Comparison of ENCODE assay signal across 23 cellular contexts in the genomic region with DNA sequence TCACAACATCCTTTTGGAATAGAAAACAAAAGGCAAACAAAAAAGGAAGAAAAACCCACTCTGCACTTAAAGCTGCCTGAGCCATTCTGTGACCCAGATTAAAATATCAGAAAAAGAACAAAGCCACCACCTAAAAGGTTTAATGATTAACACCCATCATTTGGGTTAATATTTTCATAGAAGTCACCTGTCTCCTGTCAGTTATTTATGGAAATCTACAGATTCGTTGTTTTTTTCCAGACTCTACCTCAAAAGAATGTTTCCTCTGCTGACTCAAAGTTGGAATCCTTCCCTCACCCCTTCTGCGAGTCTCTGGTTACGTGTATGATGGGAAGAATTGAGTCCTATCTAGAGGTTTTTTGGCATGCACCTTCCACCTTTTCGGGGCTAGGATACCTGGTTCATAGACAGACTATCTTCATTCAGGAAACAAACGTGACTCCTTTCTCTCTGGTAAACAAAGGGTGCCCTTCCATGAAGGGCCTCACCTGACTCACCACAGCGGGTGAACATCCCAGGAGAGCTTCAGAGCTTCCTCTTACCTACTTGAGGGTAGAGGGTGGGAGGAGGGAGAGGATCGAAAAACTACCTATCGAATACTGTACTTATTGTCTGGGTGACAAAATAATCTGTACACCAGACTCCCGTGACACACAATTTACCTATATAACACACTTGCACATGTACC. TPM values are rescaled to one million over a fixed set of nuclear protein-coding genes. Genes with fewer than 3 reads are reported as not detected.
DNase-seq lines count a peak whose midpoint lies in the region; ATAC-seq and TF ChIP-seq lines count a peak whose summit lies in the region.
"Had no signal": no experiment of that assay in that cellular context is flagged by ENCODE, and none has a peak within 500 bp of the region (broad histone marks: within the 10 kb centered on the region; RNA-seq: fewer than 3 reads in every experiment).

No MANE protein-coding gene starts in this region.

- peaks cover 7% of the 10 kb centered on the region for H3K4me1 Mint-ChIP-seq in endothelial cell (ENCODE audit: unreplicated experiment)
- H3K4me1 Mint-ChIP-seq: activated naive CD4-positive, alpha-beta T cell treated with anti-CD3 and anti-CD28 coated beads, Interleukin-2, amount 50 U/mL, for 24 hours; neural crest cell had no signal

- H3K9me3 Mint-ChIP-seq in endothelial cell (ENCODE audit: unreplicated experiment): no peaks in the 10 kb centered on the region
- H3K9me3 Mint-ChIP-seq: activated naive CD4-positive, alpha-beta T cell treated with anti-CD3 and anti-CD28 coated beads, Interleukin-2, amount 50 U/mL, for 24 hours; CD8-positive, alpha-beta memory T cell; central memory CD8-positive, alpha-beta T cell; neural crest cell had no signal

- H3K4me3 Mint-ChIP-seq in endothelial cell (ENCODE audit: unreplicated experiment): no peak overlapping the region
- H3K4me3 Mint-ChIP-seq: activated naive CD4-positive, alpha-beta T cell treated with anti-CD3 and anti-CD28 coated beads, Interleukin-2, amount 50 U/mL, for 24 hours; CD8-positive, alpha-beta memory T cell; central memory CD8-positive, alpha-beta T cell; neural crest cell had no signal

- H3K27me3 Mint-ChIP-seq in endothelial cell (ENCODE audit: unreplicated experiment): peaks cover 3% of the 10 kb centered on the region
- H3K27me3 Mint-ChIP-seq: activated naive CD4-positive, alpha-beta T cell treated with anti-CD3 and anti-CD28 coated beads, Interleukin-2, amount 50 U/mL, for 24 hours; CD8-positive, alpha-beta memory T cell; central memory CD8-positive, alpha-beta T cell had no signal

- ATAC-seq in GM21723 (IDR thresholded peaks at IDR 0.05; ENCODE audit: unreplicated experiment): no peak

- H3K27ac Mint-ChIP-seq in endothelial cell (ENCODE audit: unreplicated experiment): peak overlapping the region; percentile 67
- H3K27ac Mint-ChIP-seq: activated naive CD4-positive, alpha-beta T cell treated with anti-CD3 and anti-CD28 coated beads, Interleukin-2, amount 50 U/mL, for 24 hours had no signal

- DNase-seq in NCI-H2029 (lab: John Stamatoyannopoulos, UW) (peak; percentile 1), NCI-H2029 treated with DMSO at 0.1 percent for 48 hours (lab: John Stamatoyannopoulos, UW) (no peak), NCI-H2107 (lab: John Stamatoyannopoulos, UW) (peak; percentile 1), endothelial cell (ENCODE audit: low spot score) (no peak), renal cortical epithelial cell (ENCODE audit: low read depth) (peak; percentile 68), LoVo (ENCODE audit: low spot score) (no peak)
- DNase-seq in stimulated activated naive CD4-positive, alpha-beta T cell treated with Interleukin-2 at 50 U/mL for 16 hours (lab: John Stamatoyannopoulos, UW): no peak
- DNase-seq: AML-193; aorta; CD8-positive, alpha-beta memory T cell; dorsolateral prefrontal cortex; erythroblast; HCEC 1CT; NCI-H146; NCI-H446 treated with DMSO at 0.1 percent for 48 hours; stimulated activated CD4-positive, alpha-beta T cell treated with anti-CD3 and anti-CD28 coated beads, Interleukin-4, amount 100 ng/mL, for 1 hour; stomach; transverse colon had no signal

- H3K36me3 Mint-ChIP-seq in endothelial cell (ENCODE audit: low read depth, unreplicated experiment): peaks cover 4% of the 10 kb centered on the region

- TF ChIP-seq CTCF in endothelial cell (IDR thresholded peaks at IDR 0.05; ENCODE audit: unreplicated experiment): no peak

RNA-seq across cellular contexts. Expression of gene CA5B, which starts 19.6 kb away (rescaled TPM):
- total RNA-seq in endothelial cell (ENCODE audit: unreplicated experiment) (7.2 TPM), renal cortical epithelial cell (2.1 and 5.4 TPM in 2 replicates)

RNA-seq across cellular contexts. Expression of gene CLTRN, which starts 53.8 kb away (rescaled TPM):
- total RNA-seq in endothelial cell (ENCODE audit: unreplicated experiment): 0.95 TPM
- total RNA-seq in renal cortical epithelial cell: 2.8 and 3.0 TPM in 2 replicates
- total RNA-seq: aorta, pulmonary artery endothelial cell had no signal

Comparison
In these comparisons a context has a peak if more than half of its experiments do, and no peak if none do; other contexts are left out.
1. DNase-seq: peak in NCI-H2029 (single experiment), NCI-H2107 (single experiment) and renal cortical epithelial cell (single experiment); none in NCI-H2029 treated with DMSO at 0.1 percent for 48 hours (single experiment), endothelial cell (single experiment), stimulated activated naive CD4-positive, alpha-beta T cell treated with Interleukin-2 at 50 U/mL for 16 hours (single experiment) and LoVo (single experiment).